Comparison of ENCODE assay signal across 19 cellular contexts in genomic region chr2:122929347-122929746, GRCh38.
A peak's percentile ranks its signal among the peaks of the same experiment; 100 is the strongest.
DNase-seq lines count a peak whose midpoint lies in the region; ATAC-seq, FAIRE-seq and TF ChIP-seq lines count a peak whose summit lies in the region.
"Had no signal": no experiment of that assay in that cellular context is flagged by ENCODE, and none has a peak within 500 bp of the region (broad histone marks: within the 10 kb centered on the region; RNA-seq: fewer than 3 reads in every experiment).

No MANE protein-coding gene starts in this region.

- no peak for TF ChIP-seq RAD21 in SK-N-SH (IDR thresholded peaks at IDR 0.05; ENCODE audit: low read length)

- no peak overlapping the region for H3K4me2 ChIP-seq in SK-N-SH
- no peak overlapping the region for H3K4me2 ChIP-seq in neural progenitor cell
- H3K4me2 ChIP-seq: BLaER1 treated with 17β-estradiol and CSF1 and Interleukin-3, amounts not matched to agents 10 nM and 100 nM; GM23338 had no signal

- DNase-seq in SK-N-SH (peak; percentile 1), endodermal cell (no peak), neural progenitor cell (ENCODE audit: low spot score) (no peak), kidney (no peak)
- DNase-seq: Calu3; CD8-positive, alpha-beta T cell; H7; HFFc6; IMR-90 had no signal

- H3K4me1 Mint-ChIP-seq in endodermal cell (no peaks in the 10 kb centered on the region), neural progenitor cell (peaks cover 34% of the 10 kb centered on the region)
- H3K4me1 Mint-ChIP-seq: B cell had no signal

- no peak for FAIRE-seq in kidney (lab: Jason Lieb, UNC)
- FAIRE-seq: G401.6, GM12891, GM19239, K562 had no signal

- H3K79me2 ChIP-seq in SK-N-SH (ENCODE audit: insufficient read depth) (no peaks in the 10 kb centered on the region), neural progenitor cell (ENCODE audit: low read depth) (no peaks in the 10 kb centered on the region)

- H3K27me3 ChIP-seq in SK-N-SH (ENCODE audit: insufficient read depth), result no peaks in the 10 kb centered on the region
- H3K27me3 ChIP-seq in endodermal cell (ENCODE audit: control insufficient read depth, insufficient read depth, low read length, poor library complexity, severe bottlenecking), result no peaks in the 10 kb centered on the region
- no peaks in the 10 kb centered on the region for H3K27me3 ChIP-seq in neural progenitor cell
- H3K27me3 ChIP-seq: BLaER1 treated with 17β-estradiol and CSF1 and Interleukin-3, amounts not matched to agents 10 nM and 100 nM had no signal

- POLR2A ChIA-PET in SK-N-SH (lab: Yijun Ruan, JAX), result no interaction called here

- H3K9me2 ChIP-seq in SK-N-SH, result no peaks in the 10 kb centered on the region

- no peaks in the 10 kb centered on the region for H4K20me1 ChIP-seq in SK-N-SH (ENCODE audit: insufficient read depth)
- no peaks in the 10 kb centered on the region for H4K20me1 ChIP-seq in neural progenitor cell (ENCODE audit: low read depth)
- H4K20me1 ChIP-seq: BLaER1 treated with 17β-estradiol and CSF1 and Interleukin-3, amounts not matched to agents 10 nM and 100 nM had no signal

- H3K4me3 ChIP-seq in SK-N-SH (ENCODE audit: low read depth in 2 of 2, low read length in 1 of 2), result no peak overlapping the region
- H3K4me3 ChIP-seq in endodermal cell (ENCODE audit: low read length), result peak overlapping the region; percentile 4
- H3K4me3 ChIP-seq in neural progenitor cell, result no peak overlapping the region
- H3K4me3 ChIP-seq in kidney (ENCODE audit: low read length in 2 of 2), result no peak overlapping the region
- H3K4me3 ChIP-seq: BLaER1 treated with 17β-estradiol and CSF1 and Interleukin-3, amounts not matched to agents 10 nM and 100 nM; GM23338; K562 had no signal

- H3K36me3 ChIP-seq in SK-N-SH (replicated peaks in 1 of 2; ENCODE audit: control insufficient read depth in 1 of 2, insufficient read depth in 2 of 2, low read length in 1 of 2) (no peaks in the 10 kb centered on the region), endodermal cell (ENCODE audit: control insufficient read depth, insufficient read depth, low read length) (no peaks in the 10 kb centered on the region), neural progenitor cell (no peaks in the 10 kb centered on the region), kidney (ENCODE audit: control insufficient read depth in 1 of 2, insufficient read depth in 2 of 2, low read length in 2 of 2) (no peaks in the 10 kb centered on the region)
- H3K36me3 ChIP-seq: BLaER1 treated with 17β-estradiol and CSF1 and Interleukin-3, amounts not matched to agents 10 nM and 100 nM had no signal

- H3K27ac ChIP-seq in SK-N-SH (ENCODE audit: low read depth in 2 of 2, low read length in 1 of 2) (no peak overlapping the region), endodermal cell (ENCODE audit: low read depth, low read length) (no peak overlapping the region), neural progenitor cell (no peak overlapping the region), kidney (ENCODE audit: low read depth in 2 of 2, low read length in 2 of 2) (no peak overlapping the region)
- H3K27ac ChIP-seq: BLaER1 treated with 17β-estradiol and CSF1 and Interleukin-3, amounts not matched to agents 10 nM and 100 nM had no signal

- no peaks in the 10 kb centered on the region; a peak in 2 of 4 replicates for H3K4me1 ChIP-seq in SK-N-SH (ENCODE audit: control insufficient read depth in 1 of 2, insufficient read depth in 2 of 2, low read depth in 1 of 2, low read length in 1 of 2)
- H3K4me1 ChIP-seq in endodermal cell (ENCODE audit: control insufficient read depth, insufficient read depth, low read length), result no peaks in the 10 kb centered on the region
- H3K4me1 ChIP-seq in neural progenitor cell, result peaks cover 23% of the 10 kb centered on the region
- no peaks in the 10 kb centered on the region for H3K4me1 ChIP-seq in kidney (ENCODE audit: control insufficient read depth in 1 of 2, insufficient read depth in 1 of 2, low read depth in 1 of 2, low read length in 2 of 2)
- H3K4me1 ChIP-seq: BLaER1 treated with 17β-estradiol and CSF1 and Interleukin-3, amounts not matched to agents 10 nM and 100 nM had no signal

- H3K36me3 Mint-ChIP-seq in endodermal cell (ENCODE audit: low read depth) (peaks cover 5% of the 10 kb centered on the region), neural progenitor cell (peaks cover 9% of the 10 kb centered on the region)

- H3K27me3 Mint-ChIP-seq in endodermal cell (ENCODE audit: insufficient read depth) (no peaks in the 10 kb centered on the region), neural progenitor cell (ENCODE audit: insufficient read depth, low read depth) (peaks cover 20% of the 10 kb centered on the region)
- H3K27me3 Mint-ChIP-seq: B cell had no signal

- H3K27ac Mint-ChIP-seq in endodermal cell (no peak overlapping the region), neural progenitor cell (no peak overlapping the region)
- H3K27ac Mint-ChIP-seq: B cell; CD8-positive, alpha-beta T cell; GM23338; HFFc6 had no signal

- H3K9ac ChIP-seq in SK-N-SH, result no peak overlapping the region
- H3K9ac ChIP-seq in endodermal cell (ENCODE audit: extremely low read depth, low read length, poor library complexity, severe bottlenecking), result no peak overlapping the region
- H3K9ac ChIP-seq in neural progenitor cell, result no peak overlapping the region
- no peak overlapping the region for H3K9ac ChIP-seq in kidney (ENCODE audit: low read length in 2 of 2)
- H3K9ac ChIP-seq: BLaER1 treated with 17β-estradiol and CSF1 and Interleukin-3, amounts not matched to agents 10 nM and 100 nM had no signal

- TF ChIP-seq EP300 in SK-N-SH (IDR thresholded peaks at IDR 0.05; ENCODE audit: borderline replicate concordance in 1 of 2, low read depth in 1 of 2, low read length in 1 of 2), result no peak

- WGBS in SK-N-SH (ENCODE audit: low lambda C conversion rate), result 20% methylated on average over 1 of the region's 1 CpG
- WGBS in endodermal cell (ENCODE audit: insufficient coverage in 1 of 2, insufficient read length in 1 of 2), 2 experiments, result 96% methylated on average over 1 of the region's 1 CpG; no CpG with 5 or more reads in 1 of the 2 experiments

- no peak overlapping the region for H2AFZ ChIP-seq in SK-N-SH (ENCODE audit: low read depth)
- H2AFZ ChIP-seq in neural progenitor cell (replicated peaks), result no peak overlapping the region
- H2AFZ ChIP-seq: GM23338 had no signal

- TF ChIP-seq CTCF in SK-N-SH (IDR thresholded peaks at IDR 0.05) (no peak), endodermal cell (conservative IDR thresholded peaks at IDR 0.05) (no peak), neural progenitor cell (IDR thresholded peaks at IDR 0.05) (no peak), kidney (IDR thresholded peaks at IDR 0.05; ENCODE audit: borderline replicate concordance, extremely low read depth, insufficient read depth) (no peak)

- CTCF ChIA-PET in SK-N-SH (lab: Yijun Ruan, JAX), result interaction anchor here (1.0 kb wide), 1 partner anchor 40 kb away, joined by 3 read pairs; no protein-coding TSS in a partner anchor

- intact Hi-C loops in kidney (cut with DNase I), result no loop called here

- H3F3A ChIP-seq in SK-N-SH (replicated peaks; ENCODE audit: insufficient read depth) (no peaks in the 10 kb centered on the region), neural progenitor cell (ENCODE audit: low read depth) (peaks cover 33% of the 10 kb centered on the region)

- H3K9me3 ChIP-seq in SK-N-SH (no peaks in the 10 kb centered on the region; the same call in 1 of the 2 replicates), endodermal cell (ENCODE audit: control insufficient read depth, low read length) (peaks cover 49% of the 10 kb centered on the region), neural progenitor cell (ENCODE audit: low read depth) (no peaks in the 10 kb centered on the region), kidney (ENCODE audit: control insufficient read depth in 1 of 2, low read length in 2 of 2) (peaks cover 2 to 16% of the 10 kb centered on the region in 2 donors)

- no peak for ATAC-seq in SK-N-SH treated with all-trans-retinoic acid at 6 μM for 48 hours
- no peak for ATAC-seq in HG03045 (IDR thresholded peaks at IDR 0.05; ENCODE audit: unreplicated experiment)
- ATAC-seq: CD8-positive, alpha-beta T cell; GM23338; HCT116; K562 had no signal

- H3K9me3 Mint-ChIP-seq in endodermal cell (peaks cover 37% of the 10 kb centered on the region), neural progenitor cell (peaks cover 40% of the 10 kb centered on the region)

- H3K4me3 Mint-ChIP-seq in endodermal cell (no peak overlapping the region), neural progenitor cell (peak overlapping the region; percentile 38)
- H3K4me3 Mint-ChIP-seq: B cell; CD8-positive, alpha-beta T cell; GM23338; HFFc6 had no signal

TF ChIP-seq in SK-N-SH, 30 proteins besides CTCF, POLR2A, EP300 and RAD21:
- TF ChIP-seq FOXJ3 (CRISPR knock-in tag; IDR thresholded peaks at IDR 0.05) (no peak), MXI1 (IDR thresholded peaks at IDR 0.05; ENCODE audit: low read depth, low read length) (no peak), GATA2 (CRISPR knock-in tag; IDR thresholded peaks at IDR 0.05) (no peak), NRF1 (IDR thresholded peaks at IDR 0.05; ENCODE audit: low read depth, low read length) (no peak), YY1 (IDR thresholded peaks at IDR 0.05; ENCODE audit: low read depth) (no peak)

TF ChIP-seq in SK-N-SH treated with all-trans-retinoic acid at 6 μM for 48 hours, 23 proteins besides CTCF, POLR2A, EP300 and RAD21 (continues in another document):
- TF ChIP-seq ISL1 (CRISPR knock-in tag; IDR thresholded peaks at IDR 0.05), result no peak
- no peak for TF ChIP-seq SNAI2 (CRISPR knock-in tag; IDR thresholded peaks at IDR 0.05)
- no peak for TF ChIP-seq CSDC2 (CRISPR knock-in tag; IDR thresholded peaks at IDR 0.05)
- no peak for TF ChIP-seq ESRRG (CRISPR knock-in tag; IDR thresholded peaks at IDR 0.05)
- no peak for TF ChIP-seq ZFP3 (CRISPR knock-in tag; IDR thresholded peaks at IDR 0.05)
- no peak for TF ChIP-seq PPARA (CRISPR knock-in tag; IDR thresholded peaks at IDR 0.05; ENCODE audit: borderline replicate concordance)
